ENCODE assay signal across 8 cellular contexts in the genomic region with DNA sequence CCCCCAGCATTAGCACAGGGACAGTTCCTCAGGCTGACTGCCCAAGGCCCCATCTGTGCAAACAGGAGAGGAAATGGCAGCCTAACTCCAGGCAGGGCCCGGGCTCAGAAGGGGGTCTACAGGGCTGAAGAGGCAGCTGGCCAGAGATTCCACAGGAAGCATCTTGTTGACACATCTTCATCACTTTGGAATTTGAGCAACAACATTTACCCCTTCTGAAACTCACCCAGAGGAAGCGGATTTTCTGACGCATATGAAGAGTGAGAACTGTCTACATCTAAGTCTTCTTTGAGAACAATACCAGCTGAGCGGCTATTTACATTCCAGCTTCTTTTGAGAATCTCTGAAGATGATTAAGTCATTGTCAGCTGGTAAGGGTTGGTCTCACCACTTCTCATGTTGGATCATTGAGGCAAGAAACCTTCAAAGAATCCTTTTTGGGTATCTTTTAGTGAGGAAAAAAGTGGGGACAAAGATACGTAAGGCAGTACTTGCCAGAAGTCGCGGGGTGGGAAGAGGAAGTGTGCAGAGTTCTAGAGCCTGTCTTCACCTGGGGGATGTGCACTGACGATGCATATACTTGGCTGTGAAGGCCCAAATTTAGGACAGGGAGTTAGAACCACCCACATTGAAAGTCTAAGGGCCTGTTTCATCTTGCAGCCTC. TPM values are rescaled to one million over a fixed set of nuclear protein-coding genes. Genes with fewer than 3 reads are reported as not detected.
DNase-seq lines count a peak whose midpoint lies in the region; ATAC-seq and TF ChIP-seq lines count a peak whose summit lies in the region.

No MANE protein-coding gene starts in this region.

- intact Hi-C loops in CD14-positive monocyte (cut with micrococcal nuclease), result no loop called here
- intact Hi-C loops in lower lobe of right lung (cut with DNase I), result no loop called here
- intact Hi-C loops in Calu3 (cut with micrococcal nuclease; ENCODE audit: unreplicated experiment), result no loop called here

- peak; percentile 22 for DNase-seq in NCI-H146 treated with DMSO at 0.1 percent for 48 hours (lab: John Stamatoyannopoulos, UW; ENCODE audit: unreplicated experiment)
- DNase-seq in fibroblast of the conjunctiva (ENCODE audit: low read depth), result peak; percentile 62
- DNase-seq in GDM1 (lab: John Stamatoyannopoulos, UW), result no peak
- no peak for DNase-seq in CD14-positive monocyte (ENCODE audit: low spot score)
- DNase-seq in lower lobe of right lung, result no peak
- no peak for DNase-seq in Calu3

- H3K4me3 Mint-ChIP-seq in CD14-positive monocyte (no peak overlapping the region), Calu3 (ENCODE audit: low read depth, unreplicated experiment) (no peak overlapping the region)

- H3K36me3 Mint-ChIP-seq in CD14-positive monocyte (peaks cover 0 to 3% of the 10 kb centered on the region in 2 donors), Calu3 (ENCODE audit: insufficient read depth, unreplicated experiment) (no peaks in the 10 kb centered on the region)

- H3K9me3 Mint-ChIP-seq in CD14-positive monocyte (no peaks in the 10 kb centered on the region), Calu3 (ENCODE audit: low read depth, unreplicated experiment) (peaks cover 3% of the 10 kb centered on the region)

- H3K4me3 ChIP-seq in lower lobe of right lung, result no peak overlapping the region

- H3K27me3 Mint-ChIP-seq in CD14-positive monocyte (ENCODE audit: low read depth in 3 of 3) (no peaks in the 10 kb centered on the region), Calu3 (ENCODE audit: unreplicated experiment) (no peaks in the 10 kb centered on the region)

- H3K4me1 ChIP-seq in lower lobe of right lung, result peaks cover 20% of the 10 kb centered on the region

- CTCF ChIA-PET in Calu3 (lab: Charles Lee), result no interaction called here

- ATAC-seq in GM18499 (IDR thresholded peaks at IDR 0.05; ENCODE audit: insufficient read depth, unreplicated experiment) (peak; percentile 34), GM21723 (IDR thresholded peaks at IDR 0.05; ENCODE audit: unreplicated experiment) (peak; percentile 66), lower lobe of right lung (no peak)

- no peaks in the 10 kb centered on the region for H3K36me3 ChIP-seq in lower lobe of right lung

- H3K27ac Mint-ChIP-seq in CD14-positive monocyte (peak overlapping the region in 1 of 7 donors; percentile 38), Calu3 (ENCODE audit: unreplicated experiment) (no peak overlapping the region)

- H3K4me1 Mint-ChIP-seq in CD14-positive monocyte (peaks cover 12% of the 10 kb centered on the region), Calu3 (ENCODE audit: low read depth, unreplicated experiment) (no peaks in the 10 kb centered on the region)

- H3K27ac ChIP-seq in lower lobe of right lung, result no peak overlapping the region

- no TSS peak for BruUV-seq in Calu3 (replicated peaks; lab: Mats Ljungman, UMichigan)

- no peaks in the 10 kb centered on the region for H3K27me3 ChIP-seq in lower lobe of right lung (ENCODE audit: low read depth)

- no peaks in the 10 kb centered on the region for H3K9me3 ChIP-seq in lower lobe of right lung

- no peak for TF ChIP-seq CTCF in CD14-positive monocyte (IDR thresholded peaks at IDR 0.05)
- no peak for TF ChIP-seq CTCF in lower lobe of right lung (IDR thresholded peaks at IDR 0.05)
- no peak for TF ChIP-seq CTCF in Calu3 (IDR thresholded peaks at IDR 0.05; ENCODE audit: unreplicated experiment)

RNA-seq across cellular contexts. Expression of gene SRP14, which starts 25.4 kb away (rescaled TPM):
- 100 to 1,000 TPM; 525 to 548 TPM for polyA plus RNA-seq in CD14-positive monocyte
- 138 TPM for total RNA-seq in lower lobe of right lung
- 96.5 and 113 TPM in 2 replicates for total RNA-seq in Calu3 (2022)

RNA-seq across cellular contexts. Expression of gene BMF, which starts 44.3 kb away (rescaled TPM):
- polyA plus RNA-seq in CD14-positive monocyte, result 1 to 10 TPM; 5.6 to 6.5 TPM
- total RNA-seq in lower lobe of right lung (17.2 TPM), Calu3 (2022) (7.9 and 11.5 TPM in 2 replicates)

Comparison
In these comparisons a context has a peak if more than half of its experiments do, and no peak if none do; other contexts are left out.
1. ATAC-seq: peak in GM18499 (single experiment) and GM21723 (single experiment); none in lower lobe of right lung (0 of 2).
2. DNase-seq: peak in NCI-H146 treated with DMSO at 0.1 percent for 48 hours (single experiment) and fibroblast of the conjunctiva (single experiment); none in GDM1 (single experiment), CD14-positive monocyte (single experiment), lower lobe of right lung (single experiment) and Calu3 (single experiment).